In genomic region chr17:49505854-49506253, GRCh38 we compare ENCODE assay signal across 23 cellular contexts. TPM values are rescaled to one million over a fixed set of nuclear protein-coding genes. Genes with fewer than 3 reads are reported as not detected.
"Had no signal": no experiment of that assay in that cellular context is flagged by ENCODE, and none has a peak within 500 bp of the region (broad histone marks: within the 10 kb centered on the region; RNA-seq: fewer than 3 reads in every experiment).

No MANE protein-coding gene starts in this region.

- H3K27ac ChIP-seq: coronary artery, esophagus muscularis mucosa, gastrocnemius medialis, left lung had no signal

- H3K4me3 ChIP-seq: coronary artery, esophagus muscularis mucosa, gastrocnemius medialis, left lung, mucosa of descending colon, tibial nerve had no signal

- H3K9me3 ChIP-seq: esophagus muscularis mucosa, gastrocnemius medialis, left lung, mucosa of descending colon, tibial nerve had no signal

- ATAC-seq: activated CD4-positive, alpha-beta T cell treated with anti-CD3 and anti-CD28 coated beads for 36 hours; activated T-cell treated with anti-CD3 and anti-CD28 coated beads, Interleukin-2, amount 50 U/mL, for 4 hours; gastrocnemius medialis; left lung; mucosa of descending colon had no signal

- H3K27me3 ChIP-seq: gastrocnemius medialis had no signal

- H3K4me1 ChIP-seq: gastrocnemius medialis, left lung had no signal

- H3K36me3 ChIP-seq: esophagus muscularis mucosa, gastrocnemius medialis, left lung had no signal

- DNase-seq: activated B cell treated with CpG ODN at 0.5 μM for 24 hours; activated CD4-positive, alpha-beta T cell treated with anti-CD3 and anti-CD28 coated beads for 36 hours; activated CD4-positive, alpha-beta T cell treated with anti-CD3 and anti-CD28 coated beads, Interleukin-2, amount 50 U/mL, for 4 hours; activated CD8-positive, alpha-beta memory T cell treated with anti-CD3 and anti-CD28 coated beads, Interleukin-2, amount 50 U/mL, for 48 hours; activated naive CD4-positive, alpha-beta T cell treated with Interleukin-2 at 50 U/mL for 16 hours; activated naive CD8-positive, alpha-beta T cell treated with anti-CD3 and anti-CD28 coated beads, Interleukin-2, amount 10 ng/mL, durations not matched to agents 7 days and 5 days; activated T-cell treated with anti-CD3 and anti-CD28 coated beads, Interleukin-2, amount 50 U/mL, for 4 hours; amniotic stem cell; cerebellar nuclear complex; gastrocnemius medialis; islet precursor cell; left lung; mucosa of descending colon; naive B cell; retina; stimulated activated CD4-positive, alpha-beta T cell treated with anti-CD3 and anti-CD28 coated beads, Interleukin-12 subunit alpha, Interleukin-12 subunit beta, amount 100 ng/mL, for 4 hours; stimulated activated CD4-positive, alpha-beta T cell treated with anti-CD3 and anti-CD28 coated beads, Interleukin-4, amount 100 ng/mL, for 4 hours; substantia nigra; T1000 had no signal

RNA-seq across cellular contexts. Expression of gene NGFR, which starts 10.8 kb away (rescaled TPM):
- total RNA-seq: activated CD8-positive, alpha-beta memory T cell treated with anti-CD3 and anti-CD28 coated beads for 36 hours had no signal
